ENCODE assay signal across 17 cellular contexts in the genomic region with DNA sequence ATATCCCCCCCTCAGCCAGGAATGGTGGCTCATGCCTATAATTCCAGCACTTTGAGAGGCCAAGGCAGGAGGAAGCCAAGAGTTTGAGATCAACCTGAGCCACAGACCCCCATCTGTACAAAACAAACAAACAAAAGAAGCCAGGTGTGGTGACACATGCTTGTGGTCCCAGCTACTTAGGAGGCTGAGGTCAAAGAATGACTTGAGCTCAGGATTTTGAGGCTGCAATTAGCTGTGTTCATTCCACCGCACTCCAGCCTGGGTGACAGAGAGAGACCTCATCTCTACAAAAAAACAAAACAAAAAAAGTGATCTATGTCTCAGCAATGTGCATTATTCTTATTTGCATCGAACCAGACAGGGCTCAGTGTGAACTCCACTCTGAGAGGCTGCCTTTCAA.
"Had no signal": no experiment of that assay in that cellular context is flagged by ENCODE, and none has a peak within 500 bp of the region (broad histone marks: within the 10 kb centered on the region; RNA-seq: fewer than 3 reads in every experiment).

No MANE protein-coding gene starts in this region.

- H3K4me1 ChIP-seq: heart right ventricle, lower lobe of right lung, psoas muscle had no signal

- H3K36me3 ChIP-seq: heart right ventricle, lower lobe of right lung, neutrophil, WERI-Rb-1 had no signal

- H3K9me3 ChIP-seq: lower lobe of right lung, psoas muscle had no signal

- ATAC-seq: activated CD4-positive, alpha-beta T cell treated with anti-CD3 and anti-CD28 coated beads for 36 hours; activated CD8-positive, alpha-beta T cell treated with anti-CD3 and anti-CD28 coated beads for 36 hours; activated T-cell treated with anti-CD3 and anti-CD28 coated beads, Interleukin-2, amount 50 U/mL, for 72 hours; heart right ventricle; lower lobe of right lung; naive thymus-derived CD4-positive, alpha-beta T cell; psoas muscle; sciatic nerve had no signal

- H3K4me3 ChIP-seq: heart right ventricle, lower lobe of right lung, psoas muscle had no signal

- DNase-seq: activated CD4-positive, alpha-beta T cell treated with anti-CD3 and anti-CD28 coated beads for 36 hours; activated CD8-positive, alpha-beta memory T cell treated with anti-CD3 and anti-CD28 coated beads, Interleukin-2, amount 50 U/mL, for 4 hours; activated CD8-positive, alpha-beta T cell treated with anti-CD3 and anti-CD28 coated beads for 36 hours; activated gamma-delta T cell treated with Interleukin-2 at 50 U/mL for 16 hours; activated naive CD8-positive, alpha-beta T cell treated with anti-CD3 and anti-CD28 coated beads for 36 hours; activated T-cell treated with anti-CD3 and anti-CD28 coated beads, Interleukin-2, amount 50 U/mL, for 72 hours; effector CD4-positive, alpha-beta T cell; heart right ventricle; kidney glomerular epithelial cell; lower lobe of right lung; naive thymus-derived CD4-positive, alpha-beta T cell; psoas muscle; stimulated activated CD4-positive, alpha-beta T cell treated with anti-CD3 and anti-CD28 coated beads, Interleukin-2, amount 100 ng/mL, for 48 hours; stimulated activated naive CD4-positive, alpha-beta T cell treated with Interleukin-2 at 50 U/mL for 16 hours; WERI-Rb-1 had no signal

- H3K27me3 ChIP-seq: heart right ventricle, neutrophil had no signal

- H3K27ac ChIP-seq: heart right ventricle, lower lobe of right lung, neutrophil, psoas muscle, WERI-Rb-1 had no signal
